In genomic region chr16:31177136-31177535, GRCh38 we compare ENCODE assay signal across 7 cellular contexts. TPM values are rescaled to one million over a fixed set of nuclear protein-coding genes. Genes with fewer than 3 reads are reported as not detected.
DNase-seq lines count a peak whose midpoint lies in the region; ATAC-seq, FAIRE-seq and TF ChIP-seq lines count a peak whose summit lies in the region.
"Had no signal": no experiment of that assay in that cellular context is flagged by ENCODE, and none has a peak within 500 bp of the region (broad histone marks: within the 10 kb centered on the region; RNA-seq: fewer than 3 reads in every experiment).

No MANE protein-coding gene starts in this region.

- H3K27ac ChIP-seq in transverse colon, result no peak overlapping the region
- H3K27ac ChIP-seq in right cardiac atrium (ENCODE audit: low read length), result no peak overlapping the region

- ATAC-seq in right cardiac atrium, result no peak

- TF ChIP-seq CTCF in kidney epithelial cell (IDR thresholded peaks at IDR 0.05; ENCODE audit: insufficient read depth, low read length, poor library complexity, severe bottlenecking) (no peak), transverse colon (IDR thresholded peaks at IDR 0.05) (no peak)

- intact Hi-C loops in transverse colon (cut with DNase I; ENCODE audit: low total_unique reads) (no loop called here), right cardiac atrium (cut with DNase I) (no loop called here)

- no peak for TF ChIP-seq EP300 in transverse colon (IDR thresholded peaks at IDR 0.05; ENCODE audit: low read depth)

- in situ Hi-C loops in transverse colon (cut with MboI; ENCODE audit: low pct_ligation_motif_present in 1 of 4, low pct_unique_long_range_greater_than_20kb in 1 of 4, low sequenced_read_pairs in 3 of 4), result loop anchor here in 1 of 4 donors (25.0 kb wide), 1 partner anchor 260 kb away; the partner anchor contains the start of genes COX6A2 and ZNF843

- H3K27me3 ChIP-seq in kidney epithelial cell (ENCODE audit: control insufficient read depth, insufficient read depth, low read length), result no peaks in the 10 kb centered on the region
- H3K27me3 ChIP-seq in transverse colon, result no peaks in the 10 kb centered on the region
- H3K27me3 ChIP-seq in right cardiac atrium (ENCODE audit: control insufficient read depth, insufficient read depth), result no peaks in the 10 kb centered on the region

- DNase-seq in H54 (ENCODE audit: insufficient read length, low spot score) (no peak), kidney epithelial cell (ENCODE audit: low read depth) (peak; percentile 89), cerebellar cortex (ENCODE audit: low spot score) (no peak), transverse colon (no peak), right cardiac atrium (no peak)
- peak; percentile 34 for DNase-seq in activated CD4-positive, alpha-beta T cell treated with anti-CD3 and anti-CD28 coated beads for 1 hour
- DNase-seq: substantia nigra had no signal

- H3K4me3 ChIP-seq in kidney epithelial cell (ENCODE audit: low read depth, low read length), result no peak overlapping the region
- H3K4me3 ChIP-seq in transverse colon, result no peak overlapping the region
- H3K4me3 ChIP-seq in right cardiac atrium (ENCODE audit: low read length), result no peak overlapping the region

- 40 to 69% methylated on average over 1 to 3 of the region's 3 CpGs for WGBS in transverse colon (ENCODE audit: low coverage in 1 of 2), 2 donors
- WGBS in right cardiac atrium, result 76% methylated on average over 3 of the region's 3 CpGs

- TF ChIP-seq POLR2A in H54 (IDR thresholded peaks at IDR 0.05; ENCODE audit: low read depth, low read length) (no peak), transverse colon (IDR thresholded peaks at IDR 0.05) (no peak)

- H3K36me3 ChIP-seq in kidney epithelial cell (ENCODE audit: control insufficient read depth, insufficient read depth, low read length) (no peaks in the 10 kb centered on the region), transverse colon (no peaks in the 10 kb centered on the region)

- peak; percentile 92 for FAIRE-seq in H54 (lab: Jason Lieb, UNC)

- H3K4me1 ChIP-seq in transverse colon (peaks cover 11 to 22% (median 20%) of the 10 kb centered on the region in 4 donors), right cardiac atrium (ENCODE audit: control insufficient read depth, insufficient read depth, low read length) (no peaks in the 10 kb centered on the region)

- H3K9me3 ChIP-seq in transverse colon (no peaks in the 10 kb centered on the region), right cardiac atrium (ENCODE audit: control insufficient read depth, low read length) (no peaks in the 10 kb centered on the region)

RNA-seq across cellular contexts. Expression of gene FUS, which starts 2.8 kb away (rescaled TPM):
- 71.9 and 83.1 TPM in 2 replicates for total RNA-seq in kidney epithelial cell
- total RNA-seq in transverse colon, result 100 to 1,000 TPM in 1 of 4 donors, 10 to 100 TPM in 3; 43.6 to 116 (median 59.0) TPM
- 100 to 1,000 TPM; 112 to 172 (median 138) TPM for total RNA-seq in right cardiac atrium
- polyA plus RNA-seq in right cardiac atrium, result 153 TPM

RNA-seq across cellular contexts. Expression of gene PYCARD, which starts 25.4 kb away (rescaled TPM):
- total RNA-seq in kidney epithelial cell (38.5 and 38.6 TPM in 2 replicates), transverse colon (100 to 1,000 TPM in 2 of 4 donors, 10 to 100 TPM in 2; 33.3 to 128 (median 90.6) TPM), right cardiac atrium (10 to 100 TPM in 1 of 4 donors, 1 to 10 TPM in 3; 6.6 to 13.2 (median 8.2) TPM)
- 8.0 TPM for polyA plus RNA-seq in right cardiac atrium

RNA-seq across cellular contexts. Expression of gene PRSS36, which starts 27.3 kb away (rescaled TPM):
- total RNA-seq in kidney epithelial cell (0.55 and 1.5 TPM in 2 replicates), transverse colon (10 to 100 TPM in 1 of 4 donors, 1 to 10 TPM in 2, not detected in 1; 8.1 to 42.3 (median 9.8) TPM), right cardiac atrium (1 to 10 TPM; 1.3 to 2.2 (median 1.8) TPM)
- polyA plus RNA-seq in right cardiac atrium, result 1.1 TPM

RNA-seq across cellular contexts. Expression of gene TRIM72, which starts 36.8 kb away (rescaled TPM):
- total RNA-seq in kidney epithelial cell (not detected in 2 replicates), transverse colon (under 1 TPM in 1 of 4 donors, not detected in 3; 0.14 TPM), right cardiac atrium (under 1 TPM in 3 of 4 donors, not detected in 1; 0.03 to 0.31 (median 0.14) TPM)
- 0.11 TPM for polyA plus RNA-seq in right cardiac atrium

RNA-seq across cellular contexts. Expression of gene PYDC1, which starts 39.8 kb away (rescaled TPM):
- total RNA-seq in kidney epithelial cell (not detected in 2 replicates), transverse colon (not detected), right cardiac atrium (not detected)
- 0.23 TPM for polyA plus RNA-seq in right cardiac atrium

Comparison
In these comparisons a context has a peak if more than half of its experiments do, and no peak if none do; other contexts are left out.
1. DNase-seq: peak in activated CD4-positive, alpha-beta T cell treated with anti-CD3 and anti-CD28 coated beads for 1 hour (single experiment) and kidney epithelial cell (single experiment); none in H54 (single experiment), cerebellar cortex (single experiment), transverse colon (single experiment) and right cardiac atrium (0 of 3).